34 cellular contexts compared by ENCODE assay signal in the genomic region with DNA sequence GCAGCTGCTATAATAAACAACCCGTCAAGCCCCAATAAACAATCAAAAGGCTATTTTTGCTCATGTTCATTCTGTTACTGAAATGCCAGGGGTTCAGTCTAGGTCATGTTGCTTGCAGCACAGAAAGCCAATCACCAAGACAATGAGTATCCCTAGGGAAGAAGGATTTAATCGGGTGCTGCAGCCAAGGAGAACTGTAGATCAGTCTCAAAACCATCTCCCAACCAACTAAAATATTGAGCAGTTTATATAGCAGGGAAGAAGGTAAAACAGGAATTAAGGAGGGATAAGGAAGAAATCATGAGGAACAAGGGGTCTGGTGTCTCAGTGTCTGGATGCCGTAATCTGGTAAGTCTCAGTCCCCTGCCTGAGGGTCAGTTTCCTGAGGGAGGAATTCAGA.
"Had no signal": no experiment of that assay in that cellular context is flagged by ENCODE, and none has a peak within 500 bp of the region (broad histone marks: within the 10 kb centered on the region; RNA-seq: fewer than 3 reads in every experiment).

No MANE protein-coding gene starts in this region.

- H3K27me3 ChIP-seq: MG63 had no signal

- H3K4me3 ChIP-seq: MG63 had no signal

- DNase-seq: Karpas-422, Kasumi-1, MG63, MM.1S, MV-4-11, NCI-H1048, NCI-H1092, NCI-H1092 treated with DMSO at 0.1 percent for 48 hours, NCI-H1105, NCI-H1105 treated with DMSO at 0.1 percent for 48 hours, NCI-H1417, NCI-H1417 treated with DMSO at 0.1 percent for 48 hours, NCI-H1436, NCI-H1436 treated with DMSO at 0.1 percent for 48 hours, NCI-H146, NCI-H1694, NCI-H1694 treated with DMSO at 0.1 percent for 48 hours, NCI-H187, NCI-H187 treated with DMSO at 0.1 percent for 48 hours, NCI-H1930, NCI-H2029, NCI-H2029 treated with DMSO at 0.1 percent for 48 hours, NCI-H2081, NCI-H2081 treated with DMSO at 0.1 percent for 48 hours, NCI-H2107, NCI-H2171, NCI-H2171 treated with DMSO at 0.1 percent for 48 hours, NCI-H2227 treated with DMSO at 0.1 percent for 48 hours, NCI-H226, NCI-H345, NCI-H446, NCI-H446 treated with DMSO at 0.1 percent for 48 hours, NCI-H510A, NCI-H510A treated with DMSO at 0.1 percent for 48 hours had no signal

- H3K36me3 ChIP-seq: MG63 had no signal
